8 cellular contexts compared by ENCODE assay signal in the genomic region with DNA sequence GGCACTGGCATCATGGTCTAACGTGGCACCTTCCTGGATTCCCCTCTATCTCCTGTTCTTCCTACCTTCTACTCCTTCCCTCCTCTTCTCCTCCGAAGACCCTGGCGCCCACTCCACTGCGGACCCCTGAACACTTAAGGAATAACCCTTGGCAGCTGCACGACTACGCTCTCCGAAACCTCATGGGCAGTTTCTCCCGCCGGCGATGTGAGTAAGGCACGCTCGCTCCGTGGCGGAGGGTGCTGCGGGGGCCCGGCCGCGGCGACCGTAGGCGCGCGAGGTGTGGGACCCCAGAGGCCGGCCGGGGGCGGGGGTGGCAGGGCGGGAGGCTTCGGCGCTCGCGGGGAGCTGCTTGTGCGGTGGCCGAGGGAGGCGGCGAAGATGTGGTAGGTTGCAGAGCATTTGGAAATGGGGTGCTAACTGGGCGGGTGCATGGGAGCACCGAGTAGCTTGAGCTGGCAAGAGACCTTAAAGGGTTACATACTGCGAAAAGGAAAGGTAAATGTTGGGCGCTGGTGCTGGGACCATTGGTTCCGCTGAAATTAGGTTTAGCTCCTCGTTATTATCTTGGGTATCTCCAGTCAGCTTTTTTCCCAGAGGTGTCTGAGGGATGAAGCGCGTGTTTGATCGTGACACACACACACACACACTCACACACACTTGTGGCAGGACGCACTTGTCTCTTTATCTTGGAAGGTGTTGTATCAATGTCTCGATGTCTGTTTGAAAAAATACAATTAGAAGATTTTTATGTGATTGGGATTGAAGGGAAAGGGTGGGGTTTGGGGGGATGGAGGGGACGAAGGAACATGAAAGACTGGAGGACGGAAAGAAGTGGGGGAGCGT. TPM values are rescaled to one million over a fixed set of nuclear protein-coding genes. Genes with fewer than 3 reads are reported as not detected.
A peak's percentile ranks its signal among the peaks of the same experiment; 100 is the strongest.
DNase-seq lines count a peak whose midpoint lies in the region; ATAC-seq and TF ChIP-seq lines count a peak whose summit lies in the region.

No MANE protein-coding gene starts in this region.

- H3K79me2 ChIP-seq in GM23248 (ENCODE audit: insufficient read depth), result no peaks in the 10 kb centered on the region

- H3K27ac ChIP-seq in GM23248, result no peak overlapping the region
- H3K27ac ChIP-seq in WERI-Rb-1, result no peak overlapping the region
- H3K27ac ChIP-seq in right atrium auricular region, result peak overlapping the region; percentile 56 to 78
- no peak overlapping the region for H3K27ac ChIP-seq in effector memory CD4-positive, alpha-beta T cell (ENCODE audit: insufficient read depth, low read length, poor library complexity, severe bottlenecking)

- no peaks in the 10 kb centered on the region for H3K9me3 ChIP-seq in GM23248 (ENCODE audit: low read depth)
- no peaks in the 10 kb centered on the region for H3K9me3 ChIP-seq in WERI-Rb-1 (ENCODE audit: severe bottlenecking)
- no peaks in the 10 kb centered on the region for H3K9me3 ChIP-seq in right atrium auricular region
- H3K9me3 ChIP-seq in effector memory CD4-positive, alpha-beta T cell (ENCODE audit: control insufficient read depth, low read length), result no peaks in the 10 kb centered on the region
- H3K9me3 ChIP-seq in T-helper 17 cell (ENCODE audit: control insufficient read depth, low read length, poor library complexity, severe bottlenecking), result no peaks in the 10 kb centered on the region

- no peaks in the 10 kb centered on the region for H4K20me1 ChIP-seq in GM23248 (ENCODE audit: insufficient read depth)

- H3K9me2 ChIP-seq in GM23248 (ENCODE audit: insufficient read depth), result no peaks in the 10 kb centered on the region

- peaks cover 33% of the 10 kb centered on the region for H3K27me3 Mint-ChIP-seq in T-helper 17 cell

- H3K27ac Mint-ChIP-seq in T-helper 17 cell, result no peak overlapping the region

- H3K4me3 Mint-ChIP-seq in T-helper 17 cell, result no peak overlapping the region

- H3K36me3 ChIP-seq in GM23248 (ENCODE audit: low read depth) (no peaks in the 10 kb centered on the region), WERI-Rb-1 (no peaks in the 10 kb centered on the region), right atrium auricular region (no peaks in the 10 kb centered on the region)
- no peaks in the 10 kb centered on the region for H3K36me3 ChIP-seq in effector memory CD4-positive, alpha-beta T cell (ENCODE audit: control insufficient read depth, insufficient read depth, low read length)

- H3K4me3 ChIP-seq in GM23248 (peak overlapping the region; percentile 68), WERI-Rb-1 (ENCODE audit: low read depth, low read length) (peak overlapping the region; percentile 82), right atrium auricular region (peak overlapping the region; percentile 54 to 64), skeletal muscle cell (ENCODE audit: low read depth, low read length) (peak overlapping the region; percentile 49)
- no peak overlapping the region for H3K4me3 ChIP-seq in effector memory CD4-positive, alpha-beta T cell (ENCODE audit: insufficient read depth, low read depth, low read length, poor library complexity, severe bottlenecking)

- in situ Hi-C loops in GM23248 (cut with MboI), result no loop called here

- H3K4me2 ChIP-seq in GM23248 (ENCODE audit: unreplicated experiment), result peak overlapping the region; percentile 90

- no peak for TF ChIP-seq CTCF in WERI-Rb-1 (IDR thresholded peaks at IDR 0.05; ENCODE audit: low read depth, low read length)
- TF ChIP-seq CTCF in right atrium auricular region (IDR thresholded peaks at IDR 0.05), result no peak

- H3K9ac ChIP-seq in GM23248, result no peak overlapping the region

- 3% methylated on average over 32 to 40 of the region's 49 CpGs for WGBS in GM23248 (ENCODE audit: low coverage in 1 of 2, low lambda C conversion rate in 2 of 2, missing lambda C conversion rate in 2 of 2), 2 experiments

- H3K4me1 ChIP-seq in GM23248 (ENCODE audit: insufficient read depth) (peaks cover 6% of the 10 kb centered on the region; the same call in 1 of the 2 replicates), right atrium auricular region (peaks cover 0 to 15% of the 10 kb centered on the region in 2 donors)
- H3K4me1 ChIP-seq in effector memory CD4-positive, alpha-beta T cell (ENCODE audit: control insufficient read depth, insufficient read depth, low read length, poor library complexity, severe bottlenecking), result no peaks in the 10 kb centered on the region

- DNase-seq in GM23248 (peak; percentile 34), WERI-Rb-1 (no peak), right atrium auricular region (ENCODE audit: low spot score) (no peak), skeletal muscle cell (ENCODE audit: low read depth) (no peak), T-helper 17 cell (no peak)
- no peak for DNase-seq in effector memory CD4-positive, alpha-beta T cell
- no peak for DNase-seq in stimulated activated CD4-positive, alpha-beta T cell treated with anti-CD3 and anti-CD28 coated beads, Interleukin-4, amount 100 ng/mL, for 24 hours

- no peaks in the 10 kb centered on the region for H3K4me1 Mint-ChIP-seq in T-helper 17 cell

- H3F3A ChIP-seq in GM23248 (ENCODE audit: insufficient read depth), result no peaks in the 10 kb centered on the region

- peaks cover 69% of the 10 kb centered on the region for H3K27me3 ChIP-seq in GM23248 (replicated peaks; ENCODE audit: insufficient read depth)
- H3K27me3 ChIP-seq in WERI-Rb-1 (ENCODE audit: insufficient read depth, low read depth, severe bottlenecking), result no peaks in the 10 kb centered on the region
- no peaks in the 10 kb centered on the region for H3K27me3 ChIP-seq in right atrium auricular region
- no peaks in the 10 kb centered on the region for H3K27me3 ChIP-seq in effector memory CD4-positive, alpha-beta T cell (replicated peaks; ENCODE audit: control insufficient read depth, insufficient read depth, low read length, poor library complexity, severe bottlenecking)

- ATAC-seq in HG02970 (IDR thresholded peaks at IDR 0.05; ENCODE audit: low FRiP score, unreplicated experiment) (no peak), T-helper 17 cell (no peak)

- H2AFZ ChIP-seq in GM23248, result 0 out of 2 replicates have a peak overlapping the region, but pooled peaks have one; percentile 19

- H3K36me3 Mint-ChIP-seq in T-helper 17 cell (ENCODE audit: low read depth), result peaks cover 3% of the 10 kb centered on the region

RNA-seq across cellular contexts. Expression of a gene that starts 0.9 kb away (rescaled TPM):
- not detected in 2 replicates for total RNA-seq in GM23248 (2014; rRNA removed; shearing (Covaris generic))
- polyA plus RNA-seq in GM23248 (2016; fragmentation: Nextera tagmentation; extraction: Ambion mirVana), result 0.29 and 0.66 TPM in 2 replicates
- total RNA-seq in right atrium auricular region (10 to 100 TPM in 1 of 2 donors, under 1 TPM in 1; 0.75 to 14.3 TPM), T-helper 17 cell (not detected)

Comparison
In these comparisons a context has a peak if more than half of its experiments do, and no peak if none do; other contexts are left out.
1. H3K27ac ChIP-seq: peak in right atrium auricular region (2 of 2); none in GM23248 (single experiment), WERI-Rb-1 (single experiment) and effector memory CD4-positive, alpha-beta T cell (single experiment).